8 cellular contexts compared by ENCODE assay signal in genomic region chr18:36129300-36130038, GRCh38. TPM values are rescaled to one million over a fixed set of nuclear protein-coding genes. Genes with fewer than 3 reads are reported as not detected.
DNase-seq lines count a peak whose midpoint lies in the region; ATAC-seq and TF ChIP-seq lines count a peak whose summit lies in the region.

Gene ELP2, plus strand, starts transcription at chr18:36129899. Its CDS starts 35 bp downstream, at chr18:36129934.
Gene SLC39A6, minus strand, starts transcription at chr18:36129340. Its CDS starts 2,333 bp downstream, at chr18:36127007.

- no CpG with 5 or more reads among the region's 69 CpGs for WGBS in suprapubic skin

- H3K27ac Mint-ChIP-seq in activated naive CD4-positive, alpha-beta T cell treated with anti-CD3 and anti-CD28 coated beads, Interleukin-2, amount 50 U/mL, for 72 hours, result peak within 1 kb of the TSS; percentile 97 to 99

- H3K36me3 Mint-ChIP-seq in activated naive CD4-positive, alpha-beta T cell treated with anti-CD3 and anti-CD28 coated beads, Interleukin-2, amount 50 U/mL, for 72 hours, result peaks cover 22 to 41% of the 10 kb centered on the region in 2 donors

- peak in 1 of 2 donors; percentile 64 for TF ChIP-seq POLR2A in suprapubic skin (IDR thresholded peaks at IDR 0.05)

- H3K4me3 ChIP-seq in GM12864 (ENCODE audit: low read depth, low read length) (peak within 1 kb of the TSS; percentile 92), suprapubic skin (peak within 1 kb of the TSS; percentile 79)

- H3K4me1 ChIP-seq in suprapubic skin, result peaks cover 41% of the 10 kb centered on the region

- H3K27me3 ChIP-seq in suprapubic skin, result no peaks in the 10 kb centered on the region

- no peaks in the 10 kb centered on the region for H3K9me3 Mint-ChIP-seq in activated naive CD4-positive, alpha-beta T cell treated with anti-CD3 and anti-CD28 coated beads, Interleukin-2, amount 50 U/mL, for 72 hours

- ATAC-seq in HG02642 (IDR thresholded peaks at IDR 0.05; ENCODE audit: poor library complexity, unreplicated experiment), result peak; percentile 92
- ATAC-seq in activated naive CD4-positive, alpha-beta T cell treated with anti-CD3 and anti-CD28 coated beads, Interleukin-2, amount 50 U/mL, for 72 hours, result peak; percentile 92 to 94

- DNase-seq in GM12864 (ENCODE audit: low read depth) (peak; percentile 86), NCI-H1105 (lab: John Stamatoyannopoulos, UW) (peak; percentile 95), SKM-1 (lab: John Stamatoyannopoulos, UW; ENCODE audit: unreplicated experiment) (peak; percentile 88), glomerular endothelial cell (ENCODE audit: extremely low read depth, low read depth, low spot score) (peak; percentile 68), occipital lobe (lab: John Stamatoyannopoulos, UW) (peak; percentile 95), suprapubic skin (ENCODE audit: low spot score in 2 of 2) (peak; percentile 98)
- DNase-seq in activated naive CD4-positive, alpha-beta T cell treated with anti-CD3 and anti-CD28 coated beads, Interleukin-2, amount 50 U/mL, for 72 hours (ENCODE audit: low spot score in 2 of 2), result peak; percentile 92 to 95

- H3K27ac ChIP-seq in suprapubic skin, result peak within 1 kb of the TSS; percentile 98

- H3K36me3 ChIP-seq in suprapubic skin, result peaks cover 3% of the 10 kb centered on the region

- no peak for TF ChIP-seq CTCF in GM12864 (IDR thresholded peaks at IDR 0.05; ENCODE audit: low read depth, low read length, missing control alignments)
- TF ChIP-seq CTCF in suprapubic skin (IDR thresholded peaks at IDR 0.05), result no peak

- H3K9me3 ChIP-seq in suprapubic skin, result no peaks in the 10 kb centered on the region

- no peak for TF ChIP-seq EP300 in suprapubic skin (IDR thresholded peaks at IDR 0.05)

RNA-seq across cellular contexts. Expression of gene ELP2, which starts in this region (rescaled TPM):
- total RNA-seq in activated naive CD4-positive, alpha-beta T cell treated with anti-CD3 and anti-CD28 coated beads, Interleukin-2, amount 50 U/mL, for 72 hours, result 100 to 1,000 TPM; 109 to 110 TPM
- total RNA-seq in glomerular endothelial cell (55.9 and 58.1 TPM in 2 replicates), occipital lobe (217 TPM), suprapubic skin (100 to 1,000 TPM in 1 of 4 donors, 10 to 100 TPM in 3; 58.6 to 197 (median 73.2) TPM)

RNA-seq across cellular contexts. Expression of gene SLC39A6, which starts in this region (rescaled TPM):
- total RNA-seq in activated naive CD4-positive, alpha-beta T cell treated with anti-CD3 and anti-CD28 coated beads, Interleukin-2, amount 50 U/mL, for 72 hours, result 10 to 100 TPM; 22.7 to 33.4 TPM
- total RNA-seq in glomerular endothelial cell, result 21.0 and 25.3 TPM in 2 replicates
- total RNA-seq in occipital lobe, result 185 TPM
- total RNA-seq in suprapubic skin, result 100 to 1,000 TPM in 2 of 4 donors, 10 to 100 TPM in 2; 44.3 to 107 (median 97.8) TPM

Comparison
In these comparisons a context has a peak if more than half of its experiments do, and no peak if none do; other contexts are left out.
1. Peak in every context shown above with its lines: DNase-seq, ATAC-seq, H3K4me3 ChIP-seq and H3K27ac ChIP-seq.